8 cellular contexts compared by ENCODE assay signal in genomic region chr16:3106205-3106928, GRCh38. TPM values are rescaled to one million over a fixed set of nuclear protein-coding genes. Genes with fewer than 3 reads are reported as not detected.
DNase-seq lines count a peak whose midpoint lies in the region; ATAC-seq and TF ChIP-seq lines count a peak whose summit lies in the region.

No MANE protein-coding gene starts in this region.

- H3K4me1 Mint-ChIP-seq in HFFc6 (ENCODE audit: low read depth) (peaks cover 16% of the 10 kb centered on the region), glutamatergic neuron (ENCODE audit: low read depth, unreplicated experiment) (peaks cover 8% of the 10 kb centered on the region), osteocyte (ENCODE audit: unreplicated experiment) (peaks cover 20% of the 10 kb centered on the region)

- CTCF ChIA-PET in SK-N-SH (lab: Yijun Ruan, JAX): interaction anchor here (1.1 to 3.6 kb wide), 6 partner anchors 8 to 75 kb away, joined by 3 to 16 read pairs (median 6); no protein-coding TSS in a partner anchor

- TF ChIP-seq RAD21 in SK-N-SH (IDR thresholded peaks at IDR 0.05; ENCODE audit: low read length): no peak

- WGBS in SK-N-SH (ENCODE audit: low lambda C conversion rate): 0% methylated on average over 23 of the region's 74 CpGs

- no peaks in the 10 kb centered on the region for H3K9me2 ChIP-seq in SK-N-SH

- peak overlapping the region; percentile 74 for H3K9ac ChIP-seq in SK-N-SH

- peaks cover 0 to 3% of the 10 kb centered on the region in 2 experiments; a peak in 1 of 4 replicates for H3K4me1 ChIP-seq in SK-N-SH (ENCODE audit: control insufficient read depth in 1 of 2, insufficient read depth in 2 of 2, low read depth in 1 of 2, low read length in 1 of 2)
- H3K4me1 ChIP-seq in thoracic aorta (ENCODE audit: control insufficient read depth in 1 of 2, low read depth in 2 of 2): peaks cover 8 to 13% of the 10 kb centered on the region in 2 donors

- no peaks in the 10 kb centered on the region for H3K79me2 ChIP-seq in SK-N-SH (ENCODE audit: insufficient read depth)

- no peak for TF ChIP-seq EP300 in SK-N-SH (IDR thresholded peaks at IDR 0.05; ENCODE audit: borderline replicate concordance in 1 of 2, low read depth in 1 of 2, low read length in 1 of 2)

- DNase-seq in GM06990 (ENCODE audit: extremely low read depth, insufficient read length) (peak; percentile 93), HFFc6 (peak; percentile 83), NCI-H1092 (lab: John Stamatoyannopoulos, UW) (peak; percentile 92), SK-N-SH (peak; percentile 99), glutamatergic neuron (peak; percentile 98), osteocyte (ENCODE audit: extremely low spot score, unreplicated experiment) (peak; percentile 97), thoracic aorta (ENCODE audit: low spot score) (peak; percentile 43)
- DNase-seq in activated naive CD4-positive, alpha-beta T cell treated with anti-CD3 and anti-CD28 coated beads, Interleukin-2, amount 50 U/mL, for 72 hours (ENCODE audit: low spot score in 2 of 2): peak; percentile 86 to 96

- H3K27me3 Mint-ChIP-seq in HFFc6 (ENCODE audit: insufficient read depth): no peaks in the 10 kb centered on the region
- H3K27me3 Mint-ChIP-seq in glutamatergic neuron (ENCODE audit: unreplicated experiment): peaks cover 7% of the 10 kb centered on the region
- no peaks in the 10 kb centered on the region for H3K27me3 Mint-ChIP-seq in osteocyte (ENCODE audit: unreplicated experiment)

- ATAC-seq in activated naive CD4-positive, alpha-beta T cell treated with anti-CD3 and anti-CD28 coated beads, Interleukin-2, amount 50 U/mL, for 72 hours: peak; percentile 96 to 97
- ATAC-seq in thoracic aorta (ENCODE audit: insufficient number of reproducible peaks, low FRiP score, low read depth): peak; percentile 79

- TF ChIP-seq CTCF in GM06990 (IDR thresholded peaks at IDR 0.05; ENCODE audit: insufficient read depth, low read length, poor library complexity, severe bottlenecking) (no peak), HFFc6 (IDR thresholded peaks at IDR 0.05) (no peak), SK-N-SH (IDR thresholded peaks at IDR 0.05) (no peak), glutamatergic neuron (IDR thresholded peaks at IDR 0.05; ENCODE audit: partially characterized antibody, unreplicated experiment) (no peak), osteocyte (IDR thresholded peaks at IDR 0.05) (no peak), thoracic aorta (IDR thresholded peaks at IDR 0.05) (no peak)

- H3K27me3 ChIP-seq in GM06990 (replicated peaks; ENCODE audit: control insufficient read depth, insufficient read depth, low read length) (no peaks in the 10 kb centered on the region), SK-N-SH (ENCODE audit: insufficient read depth) (no peaks in the 10 kb centered on the region), thoracic aorta (replicated peaks; ENCODE audit: insufficient read depth) (no peaks in the 10 kb centered on the region)

- peak overlapping the region; percentile 64; the same call in 1 of the 2 replicates for H3K27ac Mint-ChIP-seq in HFFc6
- peak overlapping the region; percentile 79 to 95 for H3K27ac Mint-ChIP-seq in activated naive CD4-positive, alpha-beta T cell treated with anti-CD3 and anti-CD28 coated beads, Interleukin-2, amount 50 U/mL, for 72 hours
- peak overlapping the region; percentile 55 for H3K27ac Mint-ChIP-seq in glutamatergic neuron (ENCODE audit: unreplicated experiment)
- H3K27ac Mint-ChIP-seq in osteocyte (ENCODE audit: unreplicated experiment): peak overlapping the region; percentile 73

- H3K9me3 ChIP-seq in SK-N-SH (no peaks in the 10 kb centered on the region), thoracic aorta (no peaks in the 10 kb centered on the region)

- H3K27ac ChIP-seq in SK-N-SH (ENCODE audit: low read depth in 2 of 2, low read length in 1 of 2) (peak overlapping the region in 1 of 2 experiments; percentile 75; a peak in 1 of 4 replicates), thoracic aorta (peak overlapping the region in 1 of 2 donors; percentile 73)

- peak overlapping the region; percentile 95 for H3K4me2 ChIP-seq in SK-N-SH

- no peaks in the 10 kb centered on the region for H3F3A ChIP-seq in SK-N-SH (replicated peaks; ENCODE audit: insufficient read depth)

- POLR2A ChIA-PET in SK-N-SH (lab: Yijun Ruan, JAX): interaction anchor here (0.9 to 1.2 kb wide), 3 partner anchors 13 to 635 kb away, joined by 3 read pairs; no protein-coding TSS in a partner anchor

- H3K4me3 ChIP-seq in GM06990 (replicated peaks; ENCODE audit: low read depth, low read length) (peak overlapping the region; percentile 68), SK-N-SH (ENCODE audit: low read depth in 2 of 2, low read length in 1 of 2) (peak overlapping the region; percentile 62 to 73), thoracic aorta (peak overlapping the region; percentile 88)

- H3K36me3 Mint-ChIP-seq in HFFc6 (ENCODE audit: low read depth) (no peaks in the 10 kb centered on the region), glutamatergic neuron (ENCODE audit: unreplicated experiment) (no peaks in the 10 kb centered on the region), osteocyte (ENCODE audit: unreplicated experiment) (no peaks in the 10 kb centered on the region)
- H3K36me3 Mint-ChIP-seq in activated naive CD4-positive, alpha-beta T cell treated with anti-CD3 and anti-CD28 coated beads, Interleukin-2, amount 50 U/mL, for 72 hours: no peaks in the 10 kb centered on the region

- peak overlapping the region; percentile 95; the same call in 1 of the 2 replicates for H2AFZ ChIP-seq in SK-N-SH (ENCODE audit: low read depth)

- H3K4me3 Mint-ChIP-seq in HFFc6 (peak overlapping the region; percentile 93), glutamatergic neuron (ENCODE audit: unreplicated experiment) (peak overlapping the region; percentile 89), osteocyte (ENCODE audit: unreplicated experiment) (peak overlapping the region; percentile 78)

- H3K9me3 Mint-ChIP-seq in HFFc6 (no peaks in the 10 kb centered on the region), glutamatergic neuron (ENCODE audit: unreplicated experiment) (peaks cover 4% of the 10 kb centered on the region), osteocyte (ENCODE audit: unreplicated experiment) (no peaks in the 10 kb centered on the region)
- H3K9me3 Mint-ChIP-seq in activated naive CD4-positive, alpha-beta T cell treated with anti-CD3 and anti-CD28 coated beads, Interleukin-2, amount 50 U/mL, for 72 hours: no peaks in the 10 kb centered on the region

- H3K36me3 ChIP-seq in GM06990 (ENCODE audit: control insufficient read depth, insufficient read depth, low read length) (no peaks in the 10 kb centered on the region), SK-N-SH (replicated peaks in 1 of 2; ENCODE audit: control insufficient read depth in 1 of 2, insufficient read depth in 2 of 2, low read length in 1 of 2) (no peaks in the 10 kb centered on the region), thoracic aorta (no peaks in the 10 kb centered on the region)

- no peaks in the 10 kb centered on the region for H4K20me1 ChIP-seq in SK-N-SH (ENCODE audit: insufficient read depth)

TF ChIP-seq in SK-N-SH, 30 proteins besides CTCF, POLR2A, EP300 and RAD21 (continues in another document):
- TF ChIP-seq PBX3 (IDR thresholded peaks at IDR 0.05): no peak

RNA-seq across cellular contexts. Expression of gene ZNF205, which starts 6.0 kb away (rescaled TPM):
- 10 to 100 TPM in 2 of 6 experiments, 1 to 10 TPM in 4; 7.6 to 10.2 (median 9.5) TPM for total RNA-seq in HFFc6 (2021; fragmentation: NEBNext Ultra II Directional; extraction: Animal tissue kit (Norgen Biotek cat#: 25700))
- 7.6 and 9.7 TPM in 2 replicates for polyA plus RNA-seq in SK-N-SH (2012; rRNA removed)
- 3.8 and 6.7 TPM in 2 replicates for polyA plus RNA-seq in SK-N-SH (2012; cell fraction: cytosol; rRNA removed)
- 17.6 and 22.7 TPM in 2 replicates for polyA plus RNA-seq in SK-N-SH (2012; cell fraction: nucleus; rRNA removed)
- under 1 TPM in 1 of 2 donors, not detected in 1; 0.18 TPM for total RNA-seq in activated naive CD4-positive, alpha-beta T cell treated with anti-CD3 and anti-CD28 coated beads, Interleukin-2, amount 50 U/mL, for 72 hours
- total RNA-seq in glutamatergic neuron (ENCODE audit: unreplicated experiment) (31.6 TPM), osteocyte (14.8 and 15.9 TPM in 2 replicates), thoracic aorta (10 to 100 TPM; 16.4 to 19.4 TPM)

RNA-seq across cellular contexts. Expression of gene ZSCAN10, which starts 7.3 kb away (rescaled TPM):
- not detected for total RNA-seq in HFFc6 (2021; fragmentation: NEBNext Ultra II Directional; extraction: Animal tissue kit (Norgen Biotek cat#: 25700))
- polyA plus RNA-seq in SK-N-SH (2012; rRNA removed): 0.05 TPM in 1 of 2 replicates, not detected in the other
- not detected in 2 replicates for polyA plus RNA-seq in SK-N-SH (2012; cell fraction: cytosol; rRNA removed)
- polyA plus RNA-seq in SK-N-SH (2012; cell fraction: nucleus; rRNA removed): 0.08 and 0.16 TPM in 2 replicates
- under 1 TPM; 0.14 to 0.68 TPM for total RNA-seq in activated naive CD4-positive, alpha-beta T cell treated with anti-CD3 and anti-CD28 coated beads, Interleukin-2, amount 50 U/mL, for 72 hours
- 0.74 TPM for total RNA-seq in glutamatergic neuron (ENCODE audit: unreplicated experiment)
- total RNA-seq in osteocyte: not detected in 2 replicates
- not detected for total RNA-seq in thoracic aorta

RNA-seq across cellular contexts. Expression of gene ZNF213, which starts 28.5 kb away (rescaled TPM):
- 1 to 10 TPM; 5.9 to 7.3 (median 6.9) TPM for total RNA-seq in HFFc6 (2021; fragmentation: NEBNext Ultra II Directional; extraction: Animal tissue kit (Norgen Biotek cat#: 25700))
- 0.83 and 1.1 TPM in 2 replicates for polyA plus RNA-seq in SK-N-SH (2012; rRNA removed)
- 0.55 and 0.92 TPM in 2 replicates for polyA plus RNA-seq in SK-N-SH (2012; cell fraction: cytosol; rRNA removed)
- 1.4 and 2.5 TPM in 2 replicates for polyA plus RNA-seq in SK-N-SH (2012; cell fraction: nucleus; rRNA removed)
- 1 to 10 TPM; 6.1 to 8.2 TPM for total RNA-seq in activated naive CD4-positive, alpha-beta T cell treated with anti-CD3 and anti-CD28 coated beads, Interleukin-2, amount 50 U/mL, for 72 hours
- 18.7 TPM for total RNA-seq in glutamatergic neuron (ENCODE audit: unreplicated experiment)
- total RNA-seq in osteocyte: 13.4 and 14.3 TPM in 2 replicates
- total RNA-seq in thoracic aorta: 10 to 100 TPM in 1 of 2 donors, 1 to 10 TPM in 1; 5.9 to 16.2 TPM

RNA-seq across cellular contexts. Expression of gene IL32, which starts 40.9 kb away (rescaled TPM):
- 1 to 10 TPM in 5 of 6 experiments, under 1 TPM in 1; 1.00 to 2.3 (median 1.7) TPM for total RNA-seq in HFFc6 (2021; fragmentation: NEBNext Ultra II Directional; extraction: Animal tissue kit (Norgen Biotek cat#: 25700))
- polyA plus RNA-seq in SK-N-SH (2012; rRNA removed): 26.4 and 34.7 TPM in 2 replicates
- polyA plus RNA-seq in SK-N-SH (2012; cell fraction: cytosol; rRNA removed): 21.8 and 21.9 TPM in 2 replicates
- polyA plus RNA-seq in SK-N-SH (2012; cell fraction: nucleus; rRNA removed): 39.1 and 47.2 TPM in 2 replicates
- 1,000 to 10,000 TPM; 2,042 to 3,291 TPM for total RNA-seq in activated naive CD4-positive, alpha-beta T cell treated with anti-CD3 and anti-CD28 coated beads, Interleukin-2, amount 50 U/mL, for 72 hours
- total RNA-seq in glutamatergic neuron (ENCODE audit: unreplicated experiment): 1.3 TPM
- total RNA-seq in osteocyte: 8.8 and 13.2 TPM in 2 replicates
- total RNA-seq in thoracic aorta: 10 to 100 TPM; 42.4 to 55.4 TPM

Comparison
In these comparisons a context has a peak if more than half of its experiments do, and no peak if none do; other contexts are left out.
1. DNase-seq: peak in every context shown above with its lines; median percentile 99 in SK-N-SH; 98 in glutamatergic neuron; 97 in osteocyte; 93 in GM06990; 92 in NCI-H1092; 91 in activated naive CD4-positive, alpha-beta T cell treated with anti-CD3 and anti-CD28 coated beads, Interleukin-2, amount 50 U/mL, for 72 hours; 83 in HFFc6; 43 in thoracic aorta.
2. RNA of gene ZNF205, which starts 6.0 kb away (total RNA-seq): 31.6 TPM in glutamatergic neuron (single experiment), 16.4 to 19.4 TPM in thoracic aorta, 14.8 to 15.9 TPM in osteocyte and 7.6 to 10.2 TPM in HFFc6; 0.18 TPM in activated naive CD4-positive, alpha-beta T cell treated with anti-CD3 and anti-CD28 coated beads, Interleukin-2, amount 50 U/mL, for 72 hours; every median in the first group is over 4 times any median in the second.
3. Peak in every context shown above with its lines, with median percentiles within 50 percentile points of each other: H3K4me3 ChIP-seq, H3K27ac Mint-ChIP-seq and H3K4me3 Mint-ChIP-seq.